Comparison of ENCODE assay signal across 16 cellular contexts in genomic region chr6:15265787-15266186, GRCh38. TPM values are rescaled to one million over a fixed set of nuclear protein-coding genes. Genes with fewer than 3 reads are reported as not detected.
DNase-seq lines count a peak whose midpoint lies in the region; ATAC-seq, FAIRE-seq and TF ChIP-seq lines count a peak whose summit lies in the region.
"Had no signal": no experiment of that assay in that cellular context is flagged by ENCODE, and none has a peak within 500 bp of the region (broad histone marks: within the 10 kb centered on the region; RNA-seq: fewer than 3 reads in every experiment).

No MANE protein-coding gene starts in this region.

- H2AFZ ChIP-seq in K562 (ENCODE audit: low read depth, low read length) (no peak overlapping the region), mesenchymal stem cell (ENCODE audit: low read depth, low read length) (no peak overlapping the region)
- H2AFZ ChIP-seq: hepatocyte had no signal

- DNase-seq in activated T-cell treated with anti-CD3 and anti-CD28 coated beads, Interleukin-2, amount 50 U/mL, for 72 hours, result no peak
- DNase-seq in activated T-cell treated with anti-CD3 and anti-CD28 coated beads, Interleukin-2, amount 50 U/mL, for 4 hours, result no peak
- DNase-seq in K562 (ENCODE audit: extremely low read depth in 1 of 4, low spot score in 3 of 4), result no peak
- DNase-seq in mesenchymal stem cell, result no peak
- no peak for DNase-seq in cerebellar nuclear complex (lab: John Stamatoyannopoulos, UW)
- DNase-seq in GM12891 (ENCODE audit: insufficient read length, low spot score), result no peak
- DNase-seq: ACHN; activated CD4-positive, CD25-positive, alpha-beta regulatory T cell; activated effector memory CD4-positive, alpha-beta T cell treated with anti-CD3 and anti-CD28 coated beads, Interleukin-2, amount 50 U/mL, for 16 hours; effector memory CD8-positive, alpha-beta T cell; NCI-H2171 had no signal

- no TSS peak for BruUV-seq in K562 (replicated peaks; lab: Mats Ljungman, UMichigan)

- H4K20me1 ChIP-seq in K562 (replicated peaks; ENCODE audit: control insufficient read depth, insufficient read depth, low read length), result peaks cover 58% of the 10 kb centered on the region

- H3K27me3 ChIP-seq in K562 (ENCODE audit: control insufficient read depth in 2 of 2, insufficient read depth in 2 of 2, low read length in 2 of 2), result no peaks in the 10 kb centered on the region
- no peaks in the 10 kb centered on the region for H3K27me3 ChIP-seq in mesenchymal stem cell (ENCODE audit: control insufficient read depth in 1 of 2, insufficient read depth in 1 of 2, low read length in 2 of 2)
- H3K27me3 ChIP-seq in subcutaneous abdominal adipose tissue (ENCODE audit: control insufficient read depth in 5 of 5, insufficient read depth in 4 of 5, low read length in 5 of 5), result no peaks in the 10 kb centered on the region
- H3K27me3 ChIP-seq: hepatocyte had no signal

- CTCF ChIA-PET in K562 (lab: Yijun Ruan, JAX; ENCODE audit: low intra/inter-chr PET ratio), result no interaction called here

- TF ChIP-seq POLR2A in K562 (conservative IDR thresholded peaks at IDR 0.05) (no peak), GM12891 (IDR thresholded peaks at IDR 0.05; ENCODE audit: low read depth, low read length) (no peak)

- H3K27ac Mint-ChIP-seq in activated T-cell treated with anti-CD3 and anti-CD28 coated beads, Interleukin-2, amount 50 U/mL, for 72 hours, result peak overlapping the region; percentile 40

- peak overlapping the region in 1 of 2 experiments; percentile 61 for H3K18ac ChIP-seq in mesenchymal stem cell (ENCODE audit: low read depth in 1 of 2, low read length in 2 of 2)

- H2AK5ac ChIP-seq in mesenchymal stem cell (ENCODE audit: low read length, severe bottlenecking), result peak overlapping the region; percentile 63

- 0 out of 4 replicates have a peak, but pooled peaks of 1 of the 2 experiments have one; percentile 3 for TF ChIP-seq RAD21 in K562 (CRISPR knock-in tag; conservative IDR thresholded peaks at IDR 0.05 in 1 of 2, IDR thresholded peaks at IDR 0.05 in 1 of 2)

- H3K36me3 ChIP-seq in K562 (ENCODE audit: control insufficient read depth, insufficient read depth, low read length) (no peaks in the 10 kb centered on the region; the same call in 2 of the 3 replicates), mesenchymal stem cell (ENCODE audit: control insufficient read depth in 1 of 2, insufficient read depth in 2 of 2, low read depth in 1 of 2, low read length in 2 of 2) (no peaks in the 10 kb centered on the region), subcutaneous abdominal adipose tissue (ENCODE audit: control insufficient read depth in 5 of 5, insufficient read depth in 5 of 5, low read length in 5 of 5) (no peaks in the 10 kb centered on the region)

- H3K9me3 ChIP-seq in K562 (replicated peaks; ENCODE audit: control insufficient read depth, insufficient read depth, low read depth, low read length) (no peaks in the 10 kb centered on the region), mesenchymal stem cell (ENCODE audit: control insufficient read depth, low read length) (no peaks in the 10 kb centered on the region), subcutaneous abdominal adipose tissue (ENCODE audit: control insufficient read depth in 5 of 5, low read length in 5 of 5) (no peaks in the 10 kb centered on the region)

- H3K4me3 ChIP-seq in K562 (no peak overlapping the region), mesenchymal stem cell (ENCODE audit: insufficient read depth in 1 of 2, low read depth in 1 of 2, low read length in 2 of 2) (peak overlapping the region in 1 of 2 experiments; percentile 67), subcutaneous abdominal adipose tissue (ENCODE audit: low read depth in 1 of 5, low read length in 5 of 5) (peak overlapping the region in 1 of 5 donors; percentile 31)
- H3K4me3 ChIP-seq: hepatocyte had no signal

- ATAC-seq in activated T-cell treated with anti-CD3 and anti-CD28 coated beads, Interleukin-2, amount 50 U/mL, for 72 hours (replicated peaks in 1 of 2), result no peak
- no peak for ATAC-seq in activated T-cell treated with anti-CD3 and anti-CD28 coated beads, Interleukin-2, amount 50 U/mL, for 4 hours
- ATAC-seq in K562 (no peak; the same call in 2 of the 3 replicates), GM21390 (IDR thresholded peaks at IDR 0.05; ENCODE audit: unreplicated experiment) (no peak)
- ATAC-seq: effector memory CD8-positive, alpha-beta T cell had no signal

- no peak overlapping the region for H3K23ac ChIP-seq in mesenchymal stem cell (ENCODE audit: low read length in 2 of 2)

- H2BK5ac ChIP-seq in mesenchymal stem cell (ENCODE audit: low read depth, low read length, poor library complexity, severe bottlenecking), result no peak overlapping the region

- H3K27ac ChIP-seq in K562 (ENCODE audit: extremely low read depth, low read depth, low read length) (peak overlapping the region; percentile 56; the same call in 2 of the 3 replicates), mesenchymal stem cell (ENCODE audit: low read length, poor library complexity, severe bottlenecking) (no peak overlapping the region), subcutaneous abdominal adipose tissue (ENCODE audit: low read depth, low read length) (peak overlapping the region; percentile 74)
- H3K27ac ChIP-seq: hepatocyte, RWPE1 had no signal

- H3K27me3 Mint-ChIP-seq in activated T-cell treated with anti-CD3 and anti-CD28 coated beads, Interleukin-2, amount 50 U/mL, for 72 hours (ENCODE audit: low read depth), result no peaks in the 10 kb centered on the region
- H3K27me3 Mint-ChIP-seq in activated T-cell treated with anti-CD3 and anti-CD28 coated beads, Interleukin-2, amount 50 U/mL, for 4 hours (ENCODE audit: low read depth), result no peaks in the 10 kb centered on the region
- H3K27me3 Mint-ChIP-seq: effector memory CD8-positive, alpha-beta T cell; IgD-negative memory B cell had no signal

- H3K79me1 ChIP-seq in mesenchymal stem cell (replicated peaks; ENCODE audit: low read length, poor library complexity, severe bottlenecking), result peaks cover 11% of the 10 kb centered on the region

- no peak for TF ChIP-seq CTCF in K562 (IDR thresholded peaks at IDR 0.05 in 2 of 3, conservative IDR thresholded peaks at IDR 0.05 in 1 of 3; ENCODE audit: insufficient read depth in 2 of 3, low read depth in 1 of 3, low read length in 3 of 3)

- peaks cover 11% of the 10 kb centered on the region for H3K9me1 ChIP-seq in K562 (ENCODE audit: control insufficient read depth, insufficient read depth, low read length)

- H4K8ac ChIP-seq in mesenchymal stem cell (ENCODE audit: low read length), result no peak overlapping the region

- H2BK15ac ChIP-seq in mesenchymal stem cell (ENCODE audit: low read depth, poor library complexity, severe bottlenecking), result no peak overlapping the region

- H3K4me3 Mint-ChIP-seq in activated T-cell treated with anti-CD3 and anti-CD28 coated beads, Interleukin-2, amount 50 U/mL, for 72 hours, result peak overlapping the region; percentile 51 to 54
- no peak overlapping the region for H3K4me3 Mint-ChIP-seq in activated T-cell treated with anti-CD3 and anti-CD28 coated beads, Interleukin-2, amount 50 U/mL, for 4 hours
- H3K4me3 Mint-ChIP-seq: effector memory CD8-positive, alpha-beta T cell had no signal

- H3K4me1 ChIP-seq in K562 (replicated peaks in 1 of 2; ENCODE audit: control insufficient read depth in 2 of 2, insufficient read depth in 2 of 2, low read length in 2 of 2), result peaks cover 39 to 64% of the 10 kb centered on the region in 2 experiments
- H3K4me1 ChIP-seq in mesenchymal stem cell (ENCODE audit: control insufficient read depth, insufficient read depth, low read depth, low read length), result peaks cover 27% of the 10 kb centered on the region
- peaks cover 15 to 56% (median 49%) of the 10 kb centered on the region in 5 donors for H3K4me1 ChIP-seq in subcutaneous abdominal adipose tissue (ENCODE audit: control insufficient read depth in 5 of 5, insufficient read depth in 5 of 5, low read length in 5 of 5)

- in situ Hi-C loops in K562 (cut with MboI), result no loop called here

- peak overlapping the region in 1 of 2 experiments; percentile 35 for H3K4ac ChIP-seq in mesenchymal stem cell (ENCODE audit: low read depth in 1 of 2, low read length in 2 of 2)

- H3K9ac ChIP-seq in K562 (ENCODE audit: insufficient read depth in 1 of 2, low read depth in 2 of 2, low read length in 2 of 2) (peak overlapping the region; percentile 39 to 42; a peak in 3 of 4 replicates), mesenchymal stem cell (ENCODE audit: low read length) (peak overlapping the region; percentile 57), subcutaneous abdominal adipose tissue (ENCODE audit: low read length in 5 of 5) (peak overlapping the region in 1 of 5 donors; percentile 37)

- H2BK12ac ChIP-seq in mesenchymal stem cell (ENCODE audit: low read length in 2 of 2), result peak overlapping the region; percentile 40 to 83

- intact Hi-C loops in K562 (cut with micrococcal nuclease), result loop anchor here (1.0 to 2.0 kb wide), 2 partner anchors 15 to 39 kb away; no protein-coding TSS in a partner anchor

- peaks cover 91% of the 10 kb centered on the region for H3K4me1 Mint-ChIP-seq in activated T-cell treated with anti-CD3 and anti-CD28 coated beads, Interleukin-2, amount 50 U/mL, for 72 hours (ENCODE audit: low read depth)
- peaks cover 86% of the 10 kb centered on the region for H3K4me1 Mint-ChIP-seq in activated T-cell treated with anti-CD3 and anti-CD28 coated beads, Interleukin-2, amount 50 U/mL, for 4 hours (ENCODE audit: low read depth)

- no peak overlapping the region for H2BK120ac ChIP-seq in mesenchymal stem cell (ENCODE audit: low read depth, low read length)

- H3K36me3 Mint-ChIP-seq in activated T-cell treated with anti-CD3 and anti-CD28 coated beads, Interleukin-2, amount 50 U/mL, for 72 hours (ENCODE audit: insufficient read depth in 2 of 2), result peaks cover 6 to 16% of the 10 kb centered on the region in 2 donors
- H3K36me3 Mint-ChIP-seq in activated T-cell treated with anti-CD3 and anti-CD28 coated beads, Interleukin-2, amount 50 U/mL, for 4 hours (ENCODE audit: insufficient read depth), result peaks cover 8% of the 10 kb centered on the region
- H3K36me3 Mint-ChIP-seq: IgD-negative memory B cell had no signal

- POLR2A ChIA-PET in K562 (lab: Yijun Ruan, JAX), result interaction anchor here (1.0 to 6.5 kb wide), 13 partner anchors 10 to 882 kb away, joined by 3 to 65 read pairs (median 4); partner anchors contain the start of gene JARID2

- no peak for TF ChIP-seq EP300 in K562 (IDR thresholded peaks at IDR 0.05; ENCODE audit: low read length)

- 44% methylated on average over 5 of the region's 5 CpGs for WGBS in K562 (ENCODE audit: insufficient coverage, low coverage, missing lambda C conversion rate)
- 64% methylated on average over 5 of the region's 5 CpGs for WGBS in mesenchymal stem cell

- H3K14ac ChIP-seq in mesenchymal stem cell (ENCODE audit: low read length in 2 of 2), result no peak overlapping the region

- H4K91ac ChIP-seq in mesenchymal stem cell (ENCODE audit: low read length), result no peak overlapping the region

- peaks cover 97% of the 10 kb centered on the region for H3K79me2 ChIP-seq in K562 (ENCODE audit: control insufficient read depth, insufficient read depth, low read length)

- FAIRE-seq in K562 (lab: Jason Lieb, UNC), result no peak
- FAIRE-seq in GM12891 (lab: Jason Lieb, UNC), result no peak

- no peaks in the 10 kb centered on the region for H3K9me3 Mint-ChIP-seq in activated T-cell treated with anti-CD3 and anti-CD28 coated beads, Interleukin-2, amount 50 U/mL, for 72 hours
- no peaks in the 10 kb centered on the region for H3K9me3 Mint-ChIP-seq in activated T-cell treated with anti-CD3 and anti-CD28 coated beads, Interleukin-2, amount 50 U/mL, for 4 hours
- H3K9me3 Mint-ChIP-seq: effector memory CD8-positive, alpha-beta T cell had no signal

- H3K4me2 ChIP-seq in K562 (ENCODE audit: insufficient read depth, low read length), result peak overlapping the region; percentile 59
- no peak overlapping the region for H3K4me2 ChIP-seq in mesenchymal stem cell (ENCODE audit: low read length, poor library complexity, severe bottlenecking)

RNA-seq across cellular contexts. Expression of gene JARID2, which starts 19.9 kb away (rescaled TPM):
- total RNA-seq in activated T-cell treated with anti-CD3 and anti-CD28 coated beads, Interleukin-2, amount 50 U/mL, for 72 hours, result 10 to 100 TPM; 37.9 to 53.0 TPM
- total RNA-seq in activated T-cell treated with anti-CD3 and anti-CD28 coated beads, Interleukin-2, amount 50 U/mL, for 4 hours, result 10 to 100 TPM; 32.6 to 43.6 (median 37.2) TPM
- 56.9 and 64.3 TPM in 2 replicates for total RNA-seq in K562 (2011; cell fraction: chromatin; rRNA removed; ENCODE audit: low replicate concordance)
- total RNA-seq in K562 (2011; cell fraction: nucleolus; rRNA removed), result 33.0 and 36.0 TPM in 2 replicates
- 32.8 and 33.1 TPM in 2 replicates for total RNA-seq in K562 (2011; cell fraction: nucleoplasm; rRNA removed)
- 15.5 and 17.4 TPM in 2 replicates for total RNA-seq in K562 (2014; rRNA removed)
- 14.9 and 16.9 TPM in 2 replicates for total RNA-seq in K562 (2014; rRNA removed; fragmentation: Illumina TruSeq; extraction: Trizol)
- 16.1 and 16.5 TPM in 2 replicates for total RNA-seq in K562 (2015; rRNA removed; fragmentation: Illumina TruSeq; extraction: Trizol)
- 23.8 and 29.0 TPM in 2 replicates for total RNA-seq in K562 (2021)
- polyA plus RNA-seq in K562 (2011; rRNA removed), result 15.7 and 16.8 TPM in 2 replicates
- polyA plus RNA-seq in K562 (2011; cell fraction: cytosol; rRNA removed), result 13.0 and 13.9 TPM in 2 replicates
- 30.2 and 41.3 TPM in 2 replicates for polyA plus RNA-seq in K562 (2011; cell fraction: nucleus; rRNA removed)
- polyA plus RNA-seq in K562 (2012), result 14.1 and 15.7 TPM in 2 replicates
- polyA plus RNA-seq in K562 (2014; fragmentation: Illumina TruSeq; extraction: Trizol), result 21.7 and 22.5 TPM in 2 replicates
- 1 to 10 TPM; 5.0 to 6.7 TPM for polyA plus RNA-seq in K562 (2014; fragmentation: Nextera tagmentation; extraction: Ambion mirVana)
- polyA plus RNA-seq in K562 (2014; rRNA removed), result 12.7 and 15.6 TPM in 2 replicates
- polyA minus RNA-seq in K562 (2011; rRNA and poly(A)+ RNA removed), result 30.8 and 34.8 TPM in 2 replicates
- polyA minus RNA-seq in K562 (2011; cell fraction: cytosol; rRNA and poly(A)+ RNA removed), result 17.8 and 22.9 TPM in 2 replicates
- polyA minus RNA-seq in K562 (2011; cell fraction: nucleus; rRNA and poly(A)+ RNA removed), result 23.2 and 32.0 TPM in 2 replicates
- polyA plus RNA-seq in mesenchymal stem cell (2013, experiment 1 of 2), result 10.5 TPM
- 9.8 TPM for polyA plus RNA-seq in mesenchymal stem cell (2013, experiment 2 of 2)
- 10.5 TPM for polyA plus RNA-seq in GM12891 (2012; ENCODE audit: low read depth, missing spikeins)
